24 cellular contexts compared by ENCODE assay signal in genomic region chr2:2660789-2661355, GRCh38.
"Had no signal": no experiment of that assay in that cellular context is flagged by ENCODE, and none has a peak within 500 bp of the region (broad histone marks: within the 10 kb centered on the region; RNA-seq: fewer than 3 reads in every experiment).

No MANE protein-coding gene starts in this region.

- DNase-seq: activated B cell treated with CpG ODN at 0.5 μM for 24 hours; activated CD4-positive, alpha-beta T cell treated with anti-CD3 and anti-CD28 coated beads for 48 hours; activated CD8-positive, alpha-beta T cell treated with anti-CD3 and anti-CD28 coated beads, Interleukin-2, amount 10 ng/mL, durations not matched to agents 7 days and 5 days; activated effector memory CD4-positive, alpha-beta T cell treated with Interleukin-2 at 50 U/mL for 16 hours; activated naive CD4-positive, alpha-beta T cell treated with anti-CD3 and anti-CD28 coated beads, Interleukin-2, amount 10 ng/mL, durations not matched to agents 7 days and 5 days; activated naive CD8-positive, alpha-beta T cell treated with anti-CD3 and anti-CD28 coated beads, Interleukin-2, amount 50 U/mL, for 24 hours; activated T-cell treated with anti-CD3 and anti-CD28 coated beads, Interleukin-2, amount 50 U/mL, for 48 hours; anterior cingulate cortex; central memory CD4-positive, alpha-beta T cell; dorsolateral prefrontal cortex; endodermal cell; foreskin fibroblast; natural killer cell; stimulated activated CD4-positive, alpha-beta T cell treated with anti-CD3 and anti-CD28 coated beads, Interleukin-15, amount 100 ng/mL, for 24 hours; stimulated activated CD4-positive, alpha-beta T cell treated with anti-CD3 and anti-CD28 coated beads, Interleukin-4, amount 100 ng/mL, for 1 hour; stimulated activated naive CD8-positive, alpha-beta T cell treated with anti-CD3 and anti-CD28 coated beads, Interleukin-15, amount 100 ng/mL, for 72 hours; transverse colon; uterus had no signal

- H3K36me3 ChIP-seq: right atrium auricular region, suprapubic skin, transverse colon, uterus had no signal

- H3K4me1 ChIP-seq: uterus had no signal

- H3K27me3 ChIP-seq: dorsolateral prefrontal cortex, right atrium auricular region, suprapubic skin, transverse colon, uterus had no signal

- H3K4me3 ChIP-seq: dorsolateral prefrontal cortex, right atrium auricular region, skin epidermis, suprapubic skin, transverse colon, uterus had no signal

- H3K9me3 ChIP-seq: right atrium auricular region, suprapubic skin, transverse colon, uterus had no signal

- H3K27ac ChIP-seq: dorsolateral prefrontal cortex, epithelial cell of prostate, right atrium auricular region, skin epidermis, suprapubic skin, transverse colon, uterus had no signal

- FAIRE-seq: colon, TTC549 had no signal

- ATAC-seq: activated CD8-positive, alpha-beta T cell treated with anti-CD3 and anti-CD28 coated beads, Interleukin-2, amount 10 ng/mL, durations not matched to agents 7 days and 5 days; activated naive CD8-positive, alpha-beta T cell treated with anti-CD3 and anti-CD28 coated beads, Interleukin-2, amount 50 U/mL, for 24 hours; natural killer cell; stimulated activated naive CD8-positive, alpha-beta T cell treated with anti-CD3 and anti-CD28 coated beads, Interleukin-15, amount 100 ng/mL, for 72 hours had no signal
